9 cellular contexts compared by ENCODE assay signal in genomic region chr10:32983333-32983909, GRCh38. TPM values are rescaled to one million over a fixed set of nuclear protein-coding genes. Genes with fewer than 3 reads are reported as not detected.
DNase-seq lines count a peak whose midpoint lies in the region; ATAC-seq, FAIRE-seq and TF ChIP-seq lines count a peak whose summit lies in the region.
"Had no signal": no experiment of that assay in that cellular context is flagged by ENCODE, and none has a peak within 500 bp of the region (broad histone marks: within the 10 kb centered on the region; RNA-seq: fewer than 3 reads in every experiment).

No MANE protein-coding gene starts in this region.

- no peak for TF ChIP-seq EP300 in tibial nerve (IDR thresholded peaks at IDR 0.05)

- no peak for TF ChIP-seq POLR2A in tibial nerve (IDR thresholded peaks at IDR 0.05)

- WGBS in small intestine, 3 donors, result 69 to 78% (median 69%) methylated on average over 3 of the region's 3 CpGs
- WGBS in tibial nerve, 2 donors, result 64 to 68% methylated on average over 3 of the region's 3 CpGs

- H3K4me1 ChIP-seq in small intestine (ENCODE audit: control insufficient read depth in 2 of 2, insufficient read depth in 1 of 2, low read depth in 1 of 2, low read length in 1 of 2) (peaks cover 0 to 3% of the 10 kb centered on the region in 2 donors), tibial nerve (peaks cover 0 to 31% (median 16%) of the 10 kb centered on the region in 4 donors)

- 0 out of 2 replicates have a peak overlapping the region, but pooled peaks have one; percentile 36 for H3K27ac ChIP-seq in SK-N-MC
- H3K27ac ChIP-seq in small intestine (ENCODE audit: low read depth in 1 of 2, low read length in 1 of 2), result peak overlapping the region in 1 of 2 donors; percentile 48
- peak overlapping the region in 1 of 4 donors; percentile 51 for H3K27ac ChIP-seq in tibial nerve
- H3K27ac ChIP-seq: 22Rv1 had no signal

- TF ChIP-seq CTCF in fibroblast of the aortic adventitia (IDR thresholded peaks at IDR 0.05; ENCODE audit: insufficient read depth, low read length) (no peak), tibial nerve (IDR thresholded peaks at IDR 0.05) (no peak)

- no peak for FAIRE-seq in small intestine (lab: Jason Lieb, UNC)

- no peak overlapping the region for H3K9ac ChIP-seq in SK-N-MC (ENCODE audit: insufficient read length)

- H3K4me3 ChIP-seq in SK-N-MC, result no peak overlapping the region
- no peak overlapping the region for H3K4me3 ChIP-seq in fibroblast of the aortic adventitia (ENCODE audit: low read depth, low read length)
- H3K4me3 ChIP-seq in small intestine (ENCODE audit: low read depth in 1 of 2, low read length in 2 of 2), result no peak overlapping the region
- no peak overlapping the region for H3K4me3 ChIP-seq in tibial nerve

- H3K9me3 ChIP-seq in SK-N-MC (ENCODE audit: low read depth, low read length) (no peaks in the 10 kb centered on the region), small intestine (ENCODE audit: control insufficient read depth, low read depth) (no peaks in the 10 kb centered on the region), tibial nerve (no peaks in the 10 kb centered on the region)

- H3K36me3 ChIP-seq in SK-N-MC (ENCODE audit: insufficient read depth, low read length) (no peaks in the 10 kb centered on the region), small intestine (ENCODE audit: control insufficient read depth in 2 of 2, insufficient read depth in 2 of 2, low read length in 2 of 2) (no peaks in the 10 kb centered on the region), tibial nerve (no peaks in the 10 kb centered on the region)

- ATAC-seq in GM19455 (IDR thresholded peaks at IDR 0.05; ENCODE audit: unreplicated experiment), result no peak

- H3K27me3 ChIP-seq in small intestine (ENCODE audit: control insufficient read depth in 2 of 2, insufficient read depth in 2 of 2, low read length in 2 of 2) (no peaks in the 10 kb centered on the region), tibial nerve (no peaks in the 10 kb centered on the region)

- DNase-seq in DMS53 (lab: John Stamatoyannopoulos, UW) (peak; percentile 10), DMS53 treated with DMSO at 0.1 percent for 48 hours (lab: John Stamatoyannopoulos, UW; ENCODE audit: unreplicated experiment) (no peak), SK-N-MC (ENCODE audit: low read depth, low spot score) (no peak), fibroblast of the aortic adventitia (ENCODE audit: low read depth) (peak; percentile 95), small intestine (peak; percentile 36), tibial nerve (ENCODE audit: low spot score in 2 of 2) (no peak)
- DNase-seq in stimulated activated naive CD4-positive, alpha-beta T cell treated with Interleukin-2 at 50 U/mL for 16 hours (lab: John Stamatoyannopoulos, UW), result no peak

RNA-seq across cellular contexts. Expression of gene ITGB1, which starts 25.4 kb away (rescaled TPM):
- 2,201 and 3,050 TPM in 2 replicates for total RNA-seq in fibroblast of the aortic adventitia (ENCODE audit: low replicate concordance)
- 100 to 1,000 TPM in 1 of 3 donors, 10 to 100 TPM in 2; 42.3 to 172 (median 51.3) TPM for polyA plus RNA-seq in small intestine
- 100 to 1,000 TPM; 288 to 483 (median 404) TPM for total RNA-seq in tibial nerve

Comparison
In these comparisons a context has a peak if more than half of its experiments do, and no peak if none do; other contexts are left out.
1. DNase-seq: peak in DMS53 (single experiment), fibroblast of the aortic adventitia (single experiment) and small intestine (single experiment); none in DMS53 treated with DMSO at 0.1 percent for 48 hours (single experiment), SK-N-MC (single experiment), stimulated activated naive CD4-positive, alpha-beta T cell treated with Interleukin-2 at 50 U/mL for 16 hours (single experiment) and tibial nerve (0 of 2).